ENCODE assay signal across 8 cellular contexts in genomic region chr1:192545781-192546521, GRCh38. TPM values are rescaled to one million over a fixed set of nuclear protein-coding genes. Genes with fewer than 3 reads are reported as not detected.
DNase-seq lines count a peak whose midpoint lies in the region; FAIRE-seq and TF ChIP-seq lines count a peak whose summit lies in the region.

No MANE protein-coding gene starts in this region.

- H3K27me3 Mint-ChIP-seq in HFFc6 (ENCODE audit: insufficient read depth) = peaks cover 3% of the 10 kb centered on the region

- no peaks in the 10 kb centered on the region for H3K9me3 Mint-ChIP-seq in HFFc6

- H3K27ac Mint-ChIP-seq in HFFc6 = no peak overlapping the region

- no peak overlapping the region for H3K4me3 Mint-ChIP-seq in HFFc6

- H3K4me1 Mint-ChIP-seq in HFFc6 (ENCODE audit: low read depth) = peaks cover 52% of the 10 kb centered on the region

- DNase-seq in GM18507 (ENCODE audit: extremely low spot score, insufficient read length, low read depth) = no peak
- no peak for DNase-seq in HFFc6
- DNase-seq in MV-4-11 (lab: John Stamatoyannopoulos, UW) = peak; percentile 76
- DNase-seq in fibroblast of the aortic adventitia (ENCODE audit: low read depth) = no peak
- DNase-seq in HK-2 (ENCODE audit: unreplicated experiment) = no peak
- DNase-seq in NCI-H187 treated with DMSO at 0.1 percent for 48 hours (lab: John Stamatoyannopoulos, UW) = no peak
- DNase-seq in GOT3 (lab: John Stamatoyannopoulos, UW) = no peak
- no peak for DNase-seq in activated CD4-positive, alpha-beta T cell treated with anti-CD3 and anti-CD28 coated beads for 1 hour

- TF ChIP-seq CTCF in HFFc6 (IDR thresholded peaks at IDR 0.05) = peak; percentile 64
- peak; percentile 50 for TF ChIP-seq CTCF in fibroblast of the aortic adventitia (IDR thresholded peaks at IDR 0.05; ENCODE audit: insufficient read depth, low read length)

- no peaks in the 10 kb centered on the region; the same call in 1 of the 2 replicates for H3K36me3 Mint-ChIP-seq in HFFc6 (ENCODE audit: low read depth)

- peak; percentile 91 for FAIRE-seq in GM18507 (lab: Jason Lieb, UNC)

- H3K4me3 ChIP-seq in fibroblast of the aortic adventitia (ENCODE audit: low read depth, low read length) = no peak overlapping the region

RNA-seq across cellular contexts. Expression of gene RGS1, which starts 29.6 kb away (rescaled TPM):
- not detected for total RNA-seq in HFFc6 (2021; fragmentation: NEBNext Ultra II Directional; extraction: Animal tissue kit (Norgen Biotek cat#: 25700))
- total RNA-seq in fibroblast of the aortic adventitia (ENCODE audit: low replicate concordance) = not detected in 2 replicates
